10 cellular contexts compared by ENCODE assay signal in the genomic region with DNA sequence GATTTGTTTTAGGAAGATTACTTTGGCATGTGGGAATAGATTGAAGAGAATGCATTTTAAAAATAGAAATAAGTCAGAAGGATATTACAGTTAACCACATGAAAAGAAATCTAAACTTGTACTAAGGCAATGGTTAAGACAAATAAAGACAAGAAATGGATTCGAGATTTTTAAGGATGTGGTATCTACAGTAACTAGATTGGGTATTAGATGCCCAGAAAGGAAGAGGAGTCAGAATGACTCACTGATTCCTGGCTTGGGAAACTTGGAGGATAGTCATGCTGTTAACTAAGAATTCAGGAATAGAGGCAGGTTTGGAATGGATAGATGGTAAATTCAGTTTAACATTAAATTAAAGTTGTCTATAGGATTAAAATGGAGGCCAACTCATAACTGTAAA. TPM values are rescaled to one million over a fixed set of nuclear protein-coding genes. Genes with fewer than 3 reads are reported as not detected.
DNase-seq lines count a peak whose midpoint lies in the region; ATAC-seq and TF ChIP-seq lines count a peak whose summit lies in the region.
"Had no signal": no experiment of that assay in that cellular context is flagged by ENCODE, and none has a peak within 500 bp of the region (broad histone marks: within the 10 kb centered on the region; RNA-seq: fewer than 3 reads in every experiment).

No MANE protein-coding gene starts in this region.

- no peak for TF ChIP-seq CTCF in astrocyte of the spinal cord (IDR thresholded peaks at IDR 0.05; ENCODE audit: low read depth, low read length)
- TF ChIP-seq CTCF in kidney epithelial cell (IDR thresholded peaks at IDR 0.05; ENCODE audit: insufficient read depth, low read length, poor library complexity, severe bottlenecking): no peak
- no peak for TF ChIP-seq CTCF in Peyer's patch (IDR thresholded peaks at IDR 0.05)

- DNase-seq in AG08396 (ENCODE audit: low spot score) (peak; percentile 51), HPDE6-E6E7 (ENCODE audit: extremely low spot score) (peak; percentile 31), astrocyte of the spinal cord (ENCODE audit: low read depth, low spot score) (peak; percentile 91), kidney epithelial cell (ENCODE audit: low read depth) (peak; percentile 58), NCI-H1694 treated with DMSO at 0.1 percent for 48 hours (lab: John Stamatoyannopoulos, UW) (no peak), NCI-H1436 treated with DMSO at 0.1 percent for 48 hours (lab: John Stamatoyannopoulos, UW) (no peak), Peyer's patch (no peak)
- DNase-seq: activated B cell treated with CpG ODN at 0.5 μM for 24 hours, right lobe of liver had no signal

- TF ChIP-seq POLR2A in Peyer's patch (IDR thresholded peaks at IDR 0.05): no peak

- no peaks in the 10 kb centered on the region for H3K9me3 ChIP-seq in Peyer's patch
- H3K9me3 ChIP-seq: right lobe of liver had no signal

- no peak overlapping the region for H3K4me3 ChIP-seq in astrocyte of the spinal cord (ENCODE audit: low read depth, low read length)
- no peak overlapping the region for H3K4me3 ChIP-seq in kidney epithelial cell (ENCODE audit: low read depth, low read length)
- no peak overlapping the region for H3K4me3 ChIP-seq in Peyer's patch
- H3K4me3 ChIP-seq: right lobe of liver had no signal

- H3K36me3 ChIP-seq in kidney epithelial cell (ENCODE audit: control insufficient read depth, insufficient read depth, low read length) (no peaks in the 10 kb centered on the region), Peyer's patch (no peaks in the 10 kb centered on the region)
- H3K36me3 ChIP-seq: right lobe of liver had no signal

- no peaks in the 10 kb centered on the region for H3K4me1 ChIP-seq in Peyer's patch
- H3K4me1 ChIP-seq: right lobe of liver had no signal

- H3K27me3 ChIP-seq in kidney epithelial cell (ENCODE audit: control insufficient read depth, insufficient read depth, low read length): no peaks in the 10 kb centered on the region
- no peaks in the 10 kb centered on the region for H3K27me3 ChIP-seq in Peyer's patch
- H3K27me3 ChIP-seq: right lobe of liver had no signal

- no peak overlapping the region for H3K27ac ChIP-seq in Peyer's patch
- H3K27ac ChIP-seq: right lobe of liver had no signal

- in situ Hi-C loops in astrocyte of the spinal cord (cut with HindIII; ENCODE audit: low sequenced_read_pairs): no loop called here

- ATAC-seq in GM18517 (IDR thresholded peaks at IDR 0.05; ENCODE audit: unreplicated experiment): no peak

RNA-seq across cellular contexts. Expression of a gene that starts 55.9 kb away (rescaled TPM):
- total RNA-seq in kidney epithelial cell (7.9 and 11.0 TPM in 2 replicates), Peyer's patch (10 to 100 TPM in 1 of 4 donors, 1 to 10 TPM in 3; 7.9 to 12.4 (median 9.0) TPM)

RNA-seq across cellular contexts. Expression of a gene that starts 55.9 kb away (rescaled TPM):
- total RNA-seq in kidney epithelial cell (4.4 and 5.2 TPM in 2 replicates), Peyer's patch (1 to 10 TPM in 3 of 4 donors, under 1 TPM in 1; 0.54 to 5.0 (median 2.6) TPM)

Comparison
In these comparisons a context has a peak if more than half of its experiments do, and no peak if none do; other contexts are left out.
1. DNase-seq: peak in AG08396 (single experiment), HPDE6-E6E7 (single experiment), astrocyte of the spinal cord (single experiment) and kidney epithelial cell (single experiment); none in NCI-H1694 treated with DMSO at 0.1 percent for 48 hours (single experiment), NCI-H1436 treated with DMSO at 0.1 percent for 48 hours (single experiment) and Peyer's patch (0 of 3).